In genomic region chr21:42581676-42582371, GRCh38 we compare ENCODE assay signal across 15 cellular contexts.
"Had no signal": no experiment of that assay in that cellular context is flagged by ENCODE, and none has a peak within 500 bp of the region (broad histone marks: within the 10 kb centered on the region; RNA-seq: fewer than 3 reads in every experiment).

No MANE protein-coding gene starts in this region.

- H3K4me3 ChIP-seq: colonic mucosa, psoas muscle, sigmoid colon, stomach, uterus had no signal

- H3K36me3 ChIP-seq: colonic mucosa, sigmoid colon, uterus had no signal

- H3K27ac ChIP-seq: colonic mucosa, foreskin keratinocyte, psoas muscle, sigmoid colon, stomach, uterus had no signal

- H3K4me3 Mint-ChIP-seq: mesothelial cell of epicardium had no signal

- H3K4me1 ChIP-seq: colonic mucosa, foreskin keratinocyte, psoas muscle, sigmoid colon, uterus had no signal

- ATAC-seq: foreskin keratinocyte, left ventricle myocardium superior, psoas muscle had no signal

- DNase-seq: activated CD4-positive, alpha-beta T cell treated with anti-CD3 and anti-CD28 coated beads, Interleukin-2, amount 50 U/mL, for 48 hours; activated CD4-positive, CD25-positive, alpha-beta regulatory T cell; activated T-cell treated with anti-CD3 and anti-CD28 coated beads, Interleukin-2, amount 50 U/mL, for 48 hours; caudate nucleus; colonic mucosa; effector CD4-positive, alpha-beta T cell; foreskin keratinocyte; left ventricle myocardium superior; psoas muscle; sigmoid colon; stimulated activated CD4-positive, alpha-beta T cell treated with anti-CD3 and anti-CD28 coated beads, Interleukin-2, amount 100 ng/mL, for 48 hours; stomach; T-helper 2 cell had no signal

- H3K27me3 ChIP-seq: colonic mucosa, sigmoid colon, stomach, uterus had no signal

- H3K9me3 ChIP-seq: colonic mucosa, sigmoid colon, uterus had no signal

- H3K4me1 Mint-ChIP-seq: mesothelial cell of epicardium had no signal

- H3K27ac Mint-ChIP-seq: mesothelial cell of epicardium had no signal
